In the genomic region with DNA sequence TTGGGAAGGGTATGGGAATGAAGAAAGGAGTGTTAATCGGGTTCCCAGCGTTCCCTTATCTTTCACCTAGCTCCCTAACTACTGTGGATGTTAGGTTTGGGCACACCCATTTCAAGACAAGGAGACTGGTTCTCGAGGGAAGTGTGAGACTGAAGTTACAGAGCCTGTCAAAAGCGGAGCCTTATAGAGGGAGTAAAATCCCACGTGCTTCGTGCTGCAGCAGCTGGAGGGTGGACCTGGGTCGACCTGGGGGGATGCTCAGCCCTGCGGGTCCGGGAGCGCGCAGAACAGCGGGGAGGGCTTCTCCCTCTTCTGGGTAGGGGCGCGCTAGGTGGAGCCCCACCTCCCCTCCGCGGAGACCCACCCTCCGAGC, we compare ENCODE assay signal across 8 cellular contexts. TPM values are rescaled to one million over a fixed set of nuclear protein-coding genes. Genes with fewer than 3 reads are reported as not detected.
DNase-seq lines count a peak whose midpoint lies in the region; ATAC-seq, FAIRE-seq and TF ChIP-seq lines count a peak whose summit lies in the region.

No MANE protein-coding gene starts in this region.

- RAD21 ChIA-PET in GM12878 (lab: Charles Lee; ENCODE audit: unreplicated experiment), result interaction anchor here (1.6 to 2.3 kb wide), 3 partner anchors 23 to 863 kb away, joined by 3 to 7 read pairs (median 7); no protein-coding TSS in a partner anchor

- SMC1A ChIA-PET in GM12878 (lab: Charles Lee; ENCODE audit: uncharacterized antibody, unreplicated experiment), result interaction anchor here (1.1 to 1.4 kb wide), 3 partner anchors 23 to 314 kb away, joined by 3 to 4 read pairs (median 4); no protein-coding TSS in a partner anchor

- peaks cover 6% of the 10 kb centered on the region; the same call in 1 of the 2 replicates for H4K20me1 ChIP-seq in GM12878 (ENCODE audit: control insufficient read depth, insufficient read depth)
- no peaks in the 10 kb centered on the region; the same call in 1 of the 2 replicates for H4K20me1 ChIP-seq in HepG2 (ENCODE audit: insufficient read depth, low read length)

- H3K27me3 ChIP-seq in HAP-1 (ENCODE audit: low read depth) (peaks cover 44% of the 10 kb centered on the region), GM12878 (replicated peaks in 1 of 2; ENCODE audit: control insufficient read depth in 2 of 2, insufficient read depth in 2 of 2, low read length in 1 of 2) (peaks cover 0 to 3% of the 10 kb centered on the region in 2 experiments; a peak in 2 of 4 replicates), HepG2 (ENCODE audit: control insufficient read depth in 1 of 2, insufficient read depth in 2 of 2, low read length in 2 of 2) (no peaks in the 10 kb centered on the region; a peak in 2 of 5 replicates), tibial nerve (no peaks in the 10 kb centered on the region)

- 15% methylated on average over 12 of the region's 17 CpGs for WGBS in GM12878 (ENCODE audit: insufficient coverage, insufficient replicate concordance, low lambda C conversion rate, missing lambda C conversion rate)
- WGBS in HepG2 (ENCODE audit: low lambda C conversion rate), result 10% methylated on average over 6 of the region's 17 CpGs
- 1 to 3% methylated on average over 6 to 12 of the region's 17 CpGs for WGBS in tibial nerve, 2 donors

- POLR2A ChIA-PET in GM12878 (lab: Charles Lee) (interaction anchor here (1.0 to 1.3 kb wide), 4 partner anchors 9 to 410 kb away, joined by 3 to 4 read pairs (median 3); no protein-coding TSS in a partner anchor), HepG2 (lab: Yijun Ruan, JAX) (interaction anchor here (0.6 to 0.8 kb wide), 2 partner anchors 24 to 748 kb away, joined by 3 read pairs; a partner anchor contains a TSS)

- TF ChIP-seq POLR2A in GM12878 (IDR thresholded peaks at IDR 0.05; ENCODE audit: low read depth, low read length), result no peak
- no peak for TF ChIP-seq POLR2A in HepG2 (IDR thresholded peaks at IDR 0.05; ENCODE audit: insufficient read depth in 1 of 2, low read depth in 2 of 2, low read length in 2 of 2)
- no peak for TF ChIP-seq POLR2A in tibial nerve (IDR thresholded peaks at IDR 0.05)

- DNase-seq in GM12865 (ENCODE audit: low read depth) (no peak), HAP-1 (ENCODE audit: low spot score in 2 of 2) (peak in 1 of 2 experiments; percentile 82), NCI-H1105 (lab: John Stamatoyannopoulos, UW) (peak; percentile 30), GM12878 (ENCODE audit: low read depth, low spot score) (no peak), HepG2 (ENCODE audit: low spot score) (peak; percentile 9), tibial nerve (ENCODE audit: low spot score in 2 of 2) (no peak)
- DNase-seq in stimulated activated CD4-positive, alpha-beta T cell treated with anti-CD3 and anti-CD28 coated beads, Interleukin-15, amount 100 ng/mL, for 24 hours, result no peak
- no peak for DNase-seq in activated CD4-positive, CD25-positive, alpha-beta regulatory T cell (lab: John Stamatoyannopoulos, UW)

- FAIRE-seq in GM12878 (lab: Jason Lieb, UNC) (no peak), HepG2 (lab: Jason Lieb, UNC) (no peak)

- ATAC-seq in GM12878 (peak; percentile 41), HepG2 (peak; percentile 67)

- H3K4me2 ChIP-seq in GM12878 (ENCODE audit: control insufficient read depth, insufficient read depth) (peak overlapping the region; percentile 78), HepG2 (ENCODE audit: low read depth, low read length) (peak overlapping the region; percentile 81)

- CTCF ChIA-PET in GM12878 (lab: Yijun Ruan, JAX), result interaction anchor here (0.5 to 1.3 kb wide), 5 partner anchors 10 to 761 kb away, joined by 3 read pairs; no protein-coding TSS in a partner anchor
- CTCF ChIA-PET in HepG2 (lab: Yijun Ruan, JAX; ENCODE audit: low intra/inter-chr PET ratio, low total read pairs), result no interaction called here

- no peak for TF ChIP-seq RAD21 in GM12878 (IDR thresholded peaks at IDR 0.05; ENCODE audit: insufficient read depth, low read depth, low read length)
- no peak for TF ChIP-seq RAD21 in HepG2 (CRISPR knock-in tag; IDR thresholded peaks at IDR 0.05)

- in situ Hi-C loops in HAP-1 (cut with MboI; ENCODE audit: low sequenced_read_pairs) (no loop called here), GM12878 (cut with MboI) (no loop called here), HepG2 (cut with HindIII; ENCODE audit: extremely low pct_ligation_motif_present, low pct_unique_long_range_greater_than_20kb) (no loop called here)

- intact Hi-C loops in GM12878 (cut with micrococcal nuclease; ENCODE audit: unreplicated experiment) (no loop called here), HepG2 (cut with micrococcal nuclease; ENCODE audit: unreplicated experiment) (loop anchor here (10.0 kb wide), 1 partner anchor 406 kb away; no protein-coding TSS in a partner anchor)

- H3K4me1 ChIP-seq in HAP-1, result peaks cover 14% of the 10 kb centered on the region
- H3K4me1 ChIP-seq in GM12878 (ENCODE audit: control insufficient read depth, insufficient read depth, low read length), result peaks cover 18% of the 10 kb centered on the region
- H3K4me1 ChIP-seq in HepG2 (ENCODE audit: insufficient read depth, low read length), result peaks cover 31% of the 10 kb centered on the region
- H3K4me1 ChIP-seq in tibial nerve, result peaks cover 0 to 24% (median 7%) of the 10 kb centered on the region in 4 donors

- H3K9ac ChIP-seq in GM12878 (ENCODE audit: control insufficient read depth, insufficient read depth, low read length), result no peak overlapping the region
- 0 out of 2 replicates have a peak overlapping the region, but pooled peaks have one; percentile 40 for H3K9ac ChIP-seq in HepG2 (ENCODE audit: insufficient read depth, low read depth, low read length)

- TF ChIP-seq EP300 in GM12878 (IDR thresholded peaks at IDR 0.05; ENCODE audit: borderline replicate concordance in 1 of 2, control insufficient read depth in 1 of 2, low read depth in 2 of 2, low read length in 2 of 2), result no peak
- TF ChIP-seq EP300 in HepG2 (IDR thresholded peaks at IDR 0.05; ENCODE audit: low read depth in 2 of 2, low read length in 2 of 2), result no peak
- no peak for TF ChIP-seq EP300 in HepG2 (CRISPR knock-in tag; IDR thresholded peaks at IDR 0.05; ENCODE audit: borderline replicate concordance)
- no peak for TF ChIP-seq EP300 in tibial nerve (IDR thresholded peaks at IDR 0.05)

- H3K4me3 ChIP-seq in GM12865 (ENCODE audit: low read depth, low read length), result peak overlapping the region; percentile 51
- H3K4me3 ChIP-seq in HAP-1, result peak overlapping the region; percentile 94
- peak overlapping the region; percentile 59 for H3K4me3 ChIP-seq in GM12878
- peak overlapping the region; percentile 54 to 95 (median 84) for H3K4me3 ChIP-seq in HepG2 (replicated peaks in 1 of 3; ENCODE audit: insufficient read depth in 1 of 3, low read depth in 2 of 3, low read length in 3 of 3)
- peak overlapping the region; percentile 60 to 68 (median 64) for H3K4me3 ChIP-seq in tibial nerve

- H3K9me3 ChIP-seq in HAP-1 (no peaks in the 10 kb centered on the region), GM12878 (replicated peaks; ENCODE audit: control insufficient read depth, insufficient read depth, low read length) (no peaks in the 10 kb centered on the region), HepG2 (ENCODE audit: low read length) (no peaks in the 10 kb centered on the region), tibial nerve (no peaks in the 10 kb centered on the region)

- no TSS peak for BruUV-seq in GM12878 (replicated peaks; lab: Mats Ljungman, UMichigan)
- no TSS peak for BruUV-seq in HepG2 (replicated peaks; lab: Mats Ljungman, UMichigan)

- H3K36me3 ChIP-seq in HAP-1 (replicated peaks) (peaks cover 36% of the 10 kb centered on the region), GM12878 (ENCODE audit: control insufficient read depth in 2 of 2, insufficient read depth in 2 of 2, low read length in 1 of 2) (peaks cover 4 to 19% of the 10 kb centered on the region in 2 experiments; a peak in 3 of 4 replicates), HepG2 (replicated peaks in 1 of 2; ENCODE audit: control insufficient read depth in 1 of 2, insufficient read depth in 2 of 2, low read length in 2 of 2) (peaks cover 12 to 25% of the 10 kb centered on the region in 2 experiments; a peak in 4 of 5 replicates), tibial nerve (peaks cover 0 to 23% (median 0%) of the 10 kb centered on the region in 3 donors)

- peaks cover 30% of the 10 kb centered on the region for H3K79me2 ChIP-seq in GM12878 (ENCODE audit: control insufficient read depth, insufficient read depth, low read length)
- peaks cover 24% of the 10 kb centered on the region for H3K79me2 ChIP-seq in HepG2 (ENCODE audit: insufficient read depth, low read length)

- H2AFZ ChIP-seq in GM12878 (ENCODE audit: control insufficient read depth, low read depth, low read length) (peak overlapping the region; percentile 78), HepG2 (ENCODE audit: low read length) (peak overlapping the region; percentile 94)

- TF ChIP-seq CTCF in GM12865 (IDR thresholded peaks at IDR 0.05; ENCODE audit: insufficient read depth, low read depth, low read length, missing control alignments) (no peak), GM12878 (IDR thresholded peaks at IDR 0.05 in 2 of 3, conservative IDR thresholded peaks at IDR 0.05 in 1 of 3; ENCODE audit: control insufficient read depth in 2 of 3, extremely low read depth in 1 of 3, insufficient read depth in 1 of 3, low read depth in 3 of 3, low read length in 3 of 3) (no peak), HepG2 (CRISPR knock-in tag; IDR thresholded peaks at IDR 0.05) (no peak), tibial nerve (IDR thresholded peaks at IDR 0.05) (no peak)

- H3K27ac ChIP-seq in GM12878 (ENCODE audit: control insufficient read depth, insufficient read depth), result no peak overlapping the region
- H3K27ac ChIP-seq in HepG2 (ENCODE audit: extremely low read length, insufficient read depth, low read length), result no peak overlapping the region
- no peak overlapping the region for H3K27ac ChIP-seq in tibial nerve

RNA-seq across cellular contexts. Expression of a gene that starts 0.3 kb away (rescaled TPM):
- total RNA-seq in GM12878 (2013; cell fraction: nucleolus; rRNA removed), result 69.0 and 75.1 TPM in 2 replicates
- 83.2 and 95.8 TPM in 2 replicates for total RNA-seq in GM12878 (2014; rRNA removed)
- total RNA-seq in GM12878 (2014; rRNA removed; fragmentation: Illumina TruSeq; extraction: Trizol), result 50.7 and 53.8 TPM in 2 replicates
- total RNA-seq in GM12878 (2021), result 52.6 and 53.2 TPM in 2 replicates
- polyA plus RNA-seq in GM12878 (2011; ENCODE audit: low read depth), result 44.8 TPM
- 66.7 and 94.6 TPM in 2 replicates for polyA plus RNA-seq in GM12878 (2011; rRNA removed)
- polyA plus RNA-seq in GM12878 (2011; cell fraction: cytosol; rRNA removed), result 139 and 147 TPM in 2 replicates
- polyA plus RNA-seq in GM12878 (2011; cell fraction: nucleus; rRNA removed), result 54.3 and 67.3 TPM in 2 replicates
- 71.4 and 76.4 TPM in 2 replicates for polyA plus RNA-seq in GM12878 (2012)
- 29.3 and 45.9 TPM in 2 replicates for polyA plus RNA-seq in GM12878 (2014; fragmentation: Illumina TruSeq; extraction: Trizol)
- 10 to 100 TPM in 1 of 2 experiments, 1 to 10 TPM in 1; 7.6 to 31.5 TPM for polyA plus RNA-seq in GM12878 (2014; fragmentation: Nextera tagmentation; extraction: Ambion mirVana)
- 78.1 and 81.0 TPM in 2 replicates for polyA plus RNA-seq in GM12878 (2014; rRNA removed)
- polyA plus RNA-seq in GM12878 (2016; fragmentation: Nextera tagmentation; extraction: Ambion mirVana), result 10 to 100 TPM; 55.9 to 58.0 TPM
- 62.6 and 106 TPM in 2 replicates for polyA minus RNA-seq in GM12878 (2011; rRNA and poly(A)+ RNA removed)
- 23.1 and 27.8 TPM in 2 replicates for polyA minus RNA-seq in GM12878 (2011; cell fraction: cytosol; rRNA and poly(A)+ RNA removed)
- polyA minus RNA-seq in GM12878 (2011; cell fraction: nucleus; rRNA and poly(A)+ RNA removed), result 38.2 and 54.3 TPM in 2 replicates
- total RNA-seq in HepG2 (2016; rRNA removed; fragmentation: Illumina TruSeq; extraction: Trizol), result 76.4 and 125 TPM in 2 replicates
- 136 and 156 TPM in 2 replicates for total RNA-seq in HepG2 (2016; cell fraction: cytosol; rRNA removed; fragmentation: Illumina TruSeq; extraction: Trizol; ENCODE audit: low read depth)
- 75.1 and 131 TPM in 2 replicates for total RNA-seq in HepG2 (2016; cell fraction: insoluble cytoplasmic fraction; rRNA removed; fragmentation: Illumina TruSeq; extraction: Trizol)
- 152 and 163 TPM in 2 replicates for total RNA-seq in HepG2 (2016; cell fraction: membrane; rRNA removed; fragmentation: Illumina TruSeq; extraction: Trizol)
- 86.2 and 101 TPM in 2 replicates for total RNA-seq in HepG2 (2016; cell fraction: nucleus; rRNA removed; fragmentation: Illumina TruSeq; extraction: Trizol)
- polyA plus RNA-seq in HepG2 (2011; rRNA removed), result 142 and 155 TPM in 2 replicates
- polyA plus RNA-seq in HepG2 (2011; cell fraction: cytosol; rRNA removed), result 174 and 226 TPM in 2 replicates
- 59.6 and 64.5 TPM in 2 replicates for polyA plus RNA-seq in HepG2 (2011; cell fraction: nucleus; rRNA removed)
- 60.4 and 68.2 TPM in 2 replicates for polyA plus RNA-seq in HepG2 (2012)
- 123 and 154 TPM in 2 replicates for polyA plus RNA-seq in HepG2 (2016; cell fraction: cytosol; fragmentation: Illumina TruSeq; extraction: Trizol; ENCODE audit: low read depth)
- polyA plus RNA-seq in HepG2 (2016; cell fraction: insoluble cytoplasmic fraction; fragmentation: Illumina TruSeq; extraction: Trizol; ENCODE audit: low read depth), result 63.3 and 64.2 TPM in 2 replicates
- 115 and 137 TPM in 2 replicates for polyA plus RNA-seq in HepG2 (2016; cell fraction: membrane; fragmentation: Illumina TruSeq; extraction: Trizol; ENCODE audit: low read depth)
- polyA plus RNA-seq in HepG2 (2016; cell fraction: nucleus; fragmentation: Illumina TruSeq; extraction: Trizol; ENCODE audit: insufficient read depth, low read depth), result 123 and 140 TPM in 2 replicates
- polyA minus RNA-seq in HepG2 (2011; rRNA and poly(A)+ RNA removed; ENCODE audit: low replicate concordance), result 133 and 139 TPM in 2 replicates
- 38.0 and 45.9 TPM in 2 replicates for polyA minus RNA-seq in HepG2 (2011; cell fraction: cytosol; rRNA and poly(A)+ RNA removed)
- polyA minus RNA-seq in HepG2 (2011; cell fraction: nucleus; rRNA and poly(A)+ RNA removed), result 37.9 and 46.4 TPM in 2 replicates
- total RNA-seq in tibial nerve, result 10 to 100 TPM; 18.0 to 26.3 (median 23.4) TPM

RNA-seq across cellular contexts. Expression of a gene that starts 28.1 kb away (rescaled TPM):
- not detected in 2 replicates for total RNA-seq in GM12878 (2013; cell fraction: nucleolus; rRNA removed)
- not detected in 2 replicates for total RNA-seq in GM12878 (2014; rRNA removed)
- total RNA-seq in GM12878 (2014; rRNA removed; fragmentation: Illumina TruSeq; extraction: Trizol), result not detected in 2 replicates
- total RNA-seq in GM12878 (2021), result not detected in 2 replicates
- polyA plus RNA-seq in GM12878 (2011; ENCODE audit: low read depth), result not detected
- 0.01 TPM in 1 of 2 replicates, not detected in the other for polyA plus RNA-seq in GM12878 (2011; rRNA removed)
- polyA plus RNA-seq in GM12878 (2011; cell fraction: cytosol; rRNA removed), result 0.03 TPM in 1 of 2 replicates, not detected in the other
- polyA plus RNA-seq in GM12878 (2011; cell fraction: nucleus; rRNA removed), result not detected in 2 replicates
- polyA plus RNA-seq in GM12878 (2012), result not detected in 2 replicates
- not detected in 2 replicates for polyA plus RNA-seq in GM12878 (2014; fragmentation: Illumina TruSeq; extraction: Trizol)
- not detected for polyA plus RNA-seq in GM12878 (2014; fragmentation: Nextera tagmentation; extraction: Ambion mirVana)
- not detected in 2 replicates for polyA plus RNA-seq in GM12878 (2014; rRNA removed)
- not detected for polyA plus RNA-seq in GM12878 (2016; fragmentation: Nextera tagmentation; extraction: Ambion mirVana)
- not detected in 2 replicates for polyA minus RNA-seq in GM12878 (2011; rRNA and poly(A)+ RNA removed)
- not detected in 2 replicates for polyA minus RNA-seq in GM12878 (2011; cell fraction: cytosol; rRNA and poly(A)+ RNA removed)
- polyA minus RNA-seq in GM12878 (2011; cell fraction: nucleus; rRNA and poly(A)+ RNA removed), result not detected in 2 replicates
- not detected in 2 replicates for total RNA-seq in HepG2 (2016; rRNA removed; fragmentation: Illumina TruSeq; extraction: Trizol)
- not detected in 2 replicates for total RNA-seq in HepG2 (2016; cell fraction: cytosol; rRNA removed; fragmentation: Illumina TruSeq; extraction: Trizol; ENCODE audit: low read depth)
- total RNA-seq in HepG2 (2016; cell fraction: insoluble cytoplasmic fraction; rRNA removed; fragmentation: Illumina TruSeq; extraction: Trizol), result not detected in 2 replicates
- total RNA-seq in HepG2 (2016; cell fraction: membrane; rRNA removed; fragmentation: Illumina TruSeq; extraction: Trizol), result not detected in 2 replicates
- not detected in 2 replicates for total RNA-seq in HepG2 (2016; cell fraction: nucleus; rRNA removed; fragmentation: Illumina TruSeq; extraction: Trizol)
- polyA plus RNA-seq in HepG2 (2011; rRNA removed), result not detected in 2 replicates
- not detected in 2 replicates for polyA plus RNA-seq in HepG2 (2011; cell fraction: cytosol; rRNA removed)
- polyA plus RNA-seq in HepG2 (2011; cell fraction: nucleus; rRNA removed), result not detected in 2 replicates
- polyA plus RNA-seq in HepG2 (2012), result not detected in 2 replicates
- not detected in 2 replicates for polyA plus RNA-seq in HepG2 (2016; cell fraction: cytosol; fragmentation: Illumina TruSeq; extraction: Trizol; ENCODE audit: low read depth)
- polyA plus RNA-seq in HepG2 (2016; cell fraction: insoluble cytoplasmic fraction; fragmentation: Illumina TruSeq; extraction: Trizol; ENCODE audit: low read depth), result not detected in 2 replicates
- not detected in 2 replicates for polyA plus RNA-seq in HepG2 (2016; cell fraction: membrane; fragmentation: Illumina TruSeq; extraction: Trizol; ENCODE audit: low read depth)
- polyA plus RNA-seq in HepG2 (2016; cell fraction: nucleus; fragmentation: Illumina TruSeq; extraction: Trizol; ENCODE audit: insufficient read depth, low read depth), result not detected in 2 replicates
- not detected in 2 replicates for polyA minus RNA-seq in HepG2 (2011; rRNA and poly(A)+ RNA removed; ENCODE audit: low replicate concordance)
- polyA minus RNA-seq in HepG2 (2011; cell fraction: cytosol; rRNA and poly(A)+ RNA removed), result not detected in 2 replicates
- not detected in 2 replicates for polyA minus RNA-seq in HepG2 (2011; cell fraction: nucleus; rRNA and poly(A)+ RNA removed)
- total RNA-seq in tibial nerve, result not detected

Comparison
In these comparisons a context has a peak if more than half of its experiments do, and no peak if none do; other contexts are left out.
1. DNase-seq: peak in NCI-H1105 (single experiment) and HepG2 (single experiment); none in GM12865 (single experiment), GM12878 (single experiment), tibial nerve (0 of 2), stimulated activated CD4-positive, alpha-beta T cell treated with anti-CD3 and anti-CD28 coated beads, Interleukin-15, amount 100 ng/mL, for 24 hours (single experiment) and activated CD4-positive, CD25-positive, alpha-beta regulatory T cell (0 of 4).
2. Peak in every context shown above with its lines, with median percentiles within 50 percentile points of each other: H3K4me3 ChIP-seq.